2 cellular contexts compared by ENCODE assay signal in genomic region chr7:91239171-91239604, GRCh38.
TF ChIP-seq lines count a peak whose summit lies in the region.

No MANE protein-coding gene starts in this region.

TF ChIP-seq in GM23338, 12 proteins besides CTCF, POLR2A, EP300 and RAD21:
- no peak for TF ChIP-seq POLR2AphosphoS5 (IDR thresholded peaks at IDR 0.05; ENCODE audit: low read depth)
- TF ChIP-seq CREB1 (CRISPR knock-in tag; IDR thresholded peaks at IDR 0.05; ENCODE audit: low read depth) = no peak
- no peak for TF ChIP-seq EZH2 (IDR thresholded peaks at IDR 0.05; ENCODE audit: low read depth, unreplicated experiment)
- TF ChIP-seq, protein P1, sequence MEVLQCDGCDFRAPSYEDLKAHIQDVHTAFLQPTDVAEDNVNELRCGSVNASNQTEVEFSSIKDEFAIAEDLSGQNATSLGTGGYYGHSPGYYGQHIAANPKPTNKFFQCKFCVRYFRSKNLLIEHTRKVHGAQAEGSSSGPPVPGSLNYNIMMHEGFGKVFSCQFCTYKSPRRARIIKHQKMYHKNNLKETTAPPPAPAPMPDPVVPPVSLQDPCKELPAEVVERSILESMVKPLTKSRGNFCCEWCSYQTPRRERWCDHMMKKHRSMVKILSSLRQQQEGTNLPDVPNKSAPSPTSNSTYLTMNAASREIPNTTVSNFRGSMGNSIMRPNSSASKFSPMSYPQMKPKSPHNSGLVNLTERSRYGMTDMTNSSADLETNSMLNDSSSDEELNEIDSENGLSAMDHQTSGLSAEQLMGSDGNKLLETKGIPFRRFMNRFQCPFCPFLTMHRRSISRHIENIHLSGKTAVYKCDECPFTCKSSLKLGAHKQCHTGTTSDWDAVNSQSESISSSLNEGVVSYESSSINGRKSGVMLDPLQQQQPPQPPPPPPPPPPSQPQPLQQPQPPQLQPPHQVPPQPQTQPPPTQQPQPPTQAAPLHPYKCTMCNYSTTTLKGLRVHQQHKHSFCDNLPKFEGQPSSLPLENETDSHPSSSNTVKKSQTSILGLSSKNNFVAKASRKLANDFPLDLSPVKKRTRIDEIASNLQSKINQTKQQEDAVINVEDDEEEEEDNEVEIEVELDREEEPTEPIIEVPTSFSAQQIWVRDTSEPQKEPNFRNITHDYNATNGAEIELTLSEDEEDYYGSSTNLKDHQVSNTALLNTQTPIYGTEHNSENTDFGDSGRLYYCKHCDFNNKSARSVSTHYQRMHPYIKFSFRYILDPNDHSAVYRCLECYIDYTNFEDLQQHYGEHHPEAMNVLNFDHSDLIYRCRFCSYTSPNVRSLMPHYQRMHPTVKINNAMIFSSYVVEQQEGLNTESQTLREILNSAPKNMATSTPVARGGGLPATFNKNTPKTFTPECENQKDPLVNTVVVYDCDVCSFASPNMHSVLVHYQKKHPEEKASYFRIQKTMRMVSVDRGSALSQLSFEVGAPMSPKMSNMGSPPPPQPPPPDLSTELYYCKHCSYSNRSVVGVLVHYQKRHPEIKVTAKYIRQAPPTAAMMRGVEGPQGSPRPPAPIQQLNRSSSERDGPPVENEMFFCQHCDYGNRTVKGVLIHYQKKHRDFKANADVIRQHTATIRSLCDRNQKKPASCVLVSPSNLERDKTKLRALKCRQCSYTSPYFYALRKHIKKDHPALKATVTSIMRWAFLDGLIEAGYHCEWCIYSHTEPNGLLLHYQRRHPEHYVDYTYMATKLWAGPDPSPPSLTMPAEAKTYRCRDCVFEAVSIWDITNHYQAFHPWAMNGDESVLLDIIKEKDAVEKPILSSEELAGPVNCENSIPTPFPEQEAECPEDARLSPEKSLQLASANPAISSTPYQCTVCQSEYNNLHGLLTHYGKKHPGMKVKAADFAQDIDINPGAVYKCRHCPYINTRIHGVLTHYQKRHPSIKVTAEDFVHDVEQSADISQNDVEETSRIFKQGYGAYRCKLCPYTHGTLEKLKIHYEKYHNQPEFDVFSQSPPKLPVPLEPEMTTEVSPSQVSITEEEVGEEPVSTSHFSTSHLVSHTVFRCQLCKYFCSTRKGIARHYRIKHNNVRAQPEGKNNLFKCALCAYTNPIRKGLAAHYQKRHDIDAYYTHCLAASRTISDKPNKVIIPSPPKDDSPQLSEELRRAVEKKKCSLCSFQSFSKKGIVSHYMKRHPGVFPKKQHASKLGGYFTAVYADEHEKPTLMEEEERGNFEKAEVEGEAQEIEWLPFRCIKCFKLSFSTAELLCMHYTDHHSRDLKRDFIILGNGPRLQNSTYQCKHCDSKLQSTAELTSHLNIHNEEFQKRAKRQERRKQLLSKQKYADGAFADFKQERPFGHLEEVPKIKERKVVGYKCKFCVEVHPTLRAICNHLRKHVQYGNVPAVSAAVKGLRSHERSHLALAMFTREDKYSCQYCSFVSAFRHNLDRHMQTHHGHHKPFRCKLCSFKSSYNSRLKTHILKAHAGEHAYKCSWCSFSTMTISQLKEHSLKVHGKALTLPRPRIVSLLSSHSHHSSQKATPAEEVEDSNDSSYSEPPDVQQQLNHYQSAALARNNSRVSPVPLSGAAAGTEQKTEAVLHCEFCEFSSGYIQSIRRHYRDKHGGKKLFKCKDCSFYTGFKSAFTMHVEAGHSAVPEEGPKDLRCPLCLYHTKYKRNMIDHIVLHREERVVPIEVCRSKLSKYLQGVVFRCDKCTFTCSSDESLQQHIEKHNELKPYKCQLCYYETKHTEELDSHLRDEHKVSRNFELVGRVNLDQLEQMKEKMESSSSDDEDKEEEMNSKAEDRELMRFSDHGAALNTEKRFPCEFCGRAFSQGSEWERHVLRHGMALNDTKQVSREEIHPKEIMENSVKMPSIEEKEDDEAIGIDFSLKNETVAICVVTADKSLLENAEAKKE (CRISPR knock-in tag; IDR thresholded peaks at IDR 0.05) = no peak
- TF ChIP-seq, protein P2, sequence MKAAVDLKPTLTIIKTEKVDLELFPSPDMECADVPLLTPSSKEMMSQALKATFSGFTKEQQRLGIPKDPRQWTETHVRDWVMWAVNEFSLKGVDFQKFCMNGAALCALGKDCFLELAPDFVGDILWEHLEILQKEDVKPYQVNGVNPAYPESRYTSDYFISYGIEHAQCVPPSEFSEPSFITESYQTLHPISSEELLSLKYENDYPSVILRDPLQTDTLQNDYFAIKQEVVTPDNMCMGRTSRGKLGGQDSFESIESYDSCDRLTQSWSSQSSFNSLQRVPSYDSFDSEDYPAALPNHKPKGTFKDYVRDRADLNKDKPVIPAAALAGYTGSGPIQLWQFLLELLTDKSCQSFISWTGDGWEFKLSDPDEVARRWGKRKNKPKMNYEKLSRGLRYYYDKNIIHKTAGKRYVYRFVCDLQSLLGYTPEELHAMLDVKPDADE (IDR thresholded peaks at IDR 0.05) = no peak
- no peak for TF ChIP-seq ZNF114 (CRISPR knock-in tag; IDR thresholded peaks at IDR 0.05)
- TF ChIP-seq JUNB (IDR thresholded peaks at IDR 0.05; ENCODE audit: unreplicated experiment) = no peak
- TF ChIP-seq EZH2phosphoT487 (IDR thresholded peaks at IDR 0.05; ENCODE audit: unreplicated experiment) = no peak
- TF ChIP-seq REST (IDR thresholded peaks at IDR 0.05; ENCODE audit: unreplicated experiment) = no peak
- TF ChIP-seq NANOG (IDR thresholded peaks at IDR 0.05; ENCODE audit: borderline replicate concordance) = no peak
- no peak for TF ChIP-seq ZNF331 (CRISPR knock-in tag; IDR thresholded peaks at IDR 0.05; ENCODE audit: low read depth)
- no peak for TF ChIP-seq STAT1 (IDR thresholded peaks at IDR 0.05; ENCODE audit: unreplicated experiment)

TF ChIP-seq in H1, 55 proteins besides CTCF, POLR2A, EP300 and RAD21:
- TF ChIP-seq CHD2 (IDR thresholded peaks at IDR 0.05; ENCODE audit: low read length) = no peak
- no peak for TF ChIP-seq SP1 (IDR thresholded peaks at IDR 0.05; ENCODE audit: low read depth, low read length)
- no peak for TF ChIP-seq CREB1 (IDR thresholded peaks at IDR 0.05)
- TF ChIP-seq CBX8 (IDR thresholded peaks at IDR 0.05; ENCODE audit: borderline replicate concordance, low read depth, low read length) = no peak
- TF ChIP-seq EGR1 (IDR thresholded peaks at IDR 0.05; ENCODE audit: borderline replicate concordance, low read depth, low read length) = no peak
- TF ChIP-seq RBBP5 (IDR thresholded peaks at IDR 0.05; ENCODE audit: borderline replicate concordance, low read depth, low read length) = no peak
- TF ChIP-seq HDAC2 (IDR thresholded peaks at IDR 0.05; ENCODE audit: borderline replicate concordance in 1 of 2, low read depth in 2 of 2, low read length in 2 of 2) = no peak
- TF ChIP-seq BACH1 (IDR thresholded peaks at IDR 0.05; ENCODE audit: low read length) = no peak
